ENCODE assay signal across 12 cellular contexts in the genomic region with DNA sequence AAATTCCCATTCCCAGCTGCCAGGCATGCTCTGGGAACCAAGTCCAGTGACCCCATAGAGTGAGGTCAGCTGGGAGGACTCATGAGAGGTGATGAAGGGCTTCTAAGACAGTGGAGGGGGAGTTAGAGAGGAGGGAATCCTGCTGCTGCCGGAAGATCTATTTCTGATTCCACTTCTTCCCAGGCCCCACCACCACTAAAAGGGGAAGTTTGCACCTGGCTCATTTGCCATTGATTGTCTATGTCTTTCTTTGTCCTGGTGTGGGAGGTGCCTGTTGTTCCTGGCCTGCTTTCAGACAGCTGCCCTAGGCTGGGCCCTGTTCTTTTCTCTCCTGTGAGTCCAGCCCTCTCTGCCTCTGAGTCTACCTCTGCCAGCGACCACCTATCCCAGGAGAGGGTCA. TPM values are rescaled to one million over a fixed set of nuclear protein-coding genes. Genes with fewer than 3 reads are reported as not detected.
DNase-seq lines count a peak whose midpoint lies in the region; ATAC-seq and TF ChIP-seq lines count a peak whose summit lies in the region.
"Had no signal": no experiment of that assay in that cellular context is flagged by ENCODE, and none has a peak within 500 bp of the region (broad histone marks: within the 10 kb centered on the region; RNA-seq: fewer than 3 reads in every experiment).

No MANE protein-coding gene starts in this region.

- no peaks in the 10 kb centered on the region for H3K36me3 Mint-ChIP-seq in T-helper 2 cell treated with Interferon-gamma antibody and Interleukin-4, amounts not matched to agents 5 μg/mL and 100 μg/mL, for 36 hours (ENCODE audit: low read depth)

- no peaks in the 10 kb centered on the region for H3K4me1 Mint-ChIP-seq in T-helper 2 cell treated with Interferon-gamma antibody and Interleukin-4, amounts not matched to agents 5 μg/mL and 100 μg/mL, for 36 hours (ENCODE audit: low read depth)

- BruUV-seq in PC-3 (replicated peaks; lab: Mats Ljungman, UMichigan), result no TSS peak

- H3K4me3 Mint-ChIP-seq in T-helper 2 cell treated with Interferon-gamma antibody and Interleukin-4, amounts not matched to agents 5 μg/mL and 100 μg/mL, for 36 hours, result no peak overlapping the region

- H3K4me2 ChIP-seq in PC-3 (ENCODE audit: low read length), result peak overlapping the region; percentile 17

- ATAC-seq in PC-3 (no peak), HG02678 (IDR thresholded peaks at IDR 0.05; ENCODE audit: unreplicated experiment) (no peak)

- no peak overlapping the region for H3K27ac Mint-ChIP-seq in T-helper 2 cell treated with Interferon-gamma antibody and Interleukin-4, amounts not matched to agents 5 μg/mL and 100 μg/mL, for 36 hours

- no peak for TF ChIP-seq CTCF in AG10803 (conservative IDR thresholded peaks at IDR 0.05; ENCODE audit: low read length)
- TF ChIP-seq CTCF in PC-3 (conservative IDR thresholded peaks at IDR 0.05; ENCODE audit: low read depth, low read length), result no peak

- H3K27me3 Mint-ChIP-seq in T-helper 2 cell treated with Interferon-gamma antibody and Interleukin-4, amounts not matched to agents 5 μg/mL and 100 μg/mL, for 36 hours (ENCODE audit: low read depth), result peaks cover 11% of the 10 kb centered on the region

- peak overlapping the region; percentile 86 for H3K27ac ChIP-seq in PC-3 (ENCODE audit: low read length)
- H3K27ac ChIP-seq: C4-2B, right lobe of liver, transverse colon had no signal

- peak overlapping the region; percentile 59 for H3K9ac ChIP-seq in PC-3 (ENCODE audit: low read length)

- H3K4me3 ChIP-seq in AG10803 (ENCODE audit: low read length) (no peak overlapping the region), PC-3 (ENCODE audit: low read length) (no peak overlapping the region)
- H3K4me3 ChIP-seq: right lobe of liver, transverse colon had no signal

- no peaks in the 10 kb centered on the region for H3K79me2 ChIP-seq in PC-3 (ENCODE audit: low read length)

- H4K20me1 ChIP-seq in PC-3 (ENCODE audit: low read length), result no peaks in the 10 kb centered on the region

- H3K27me3 ChIP-seq in PC-3 (ENCODE audit: low read length), result no peaks in the 10 kb centered on the region
- H3K27me3 ChIP-seq: right lobe of liver, transverse colon had no signal

- CTCF ChIA-PET in PC-3 (lab: Charles Lee), result no interaction called here

- no peaks in the 10 kb centered on the region for H3K9me2 ChIP-seq in PC-3 (replicated peaks; ENCODE audit: low read length)

- 0 out of 2 replicates have a peak overlapping the region, but pooled peaks have one; percentile 8 for H2AFZ ChIP-seq in PC-3 (ENCODE audit: low read length)

- H3K9me3 Mint-ChIP-seq in T-helper 2 cell treated with Interferon-gamma antibody and Interleukin-4, amounts not matched to agents 5 μg/mL and 100 μg/mL, for 36 hours, result no peaks in the 10 kb centered on the region

- no peaks in the 10 kb centered on the region for H3K36me3 ChIP-seq in PC-3 (ENCODE audit: low read depth, low read length)
- H3K36me3 ChIP-seq: right lobe of liver, transverse colon had no signal

- POLR2A ChIA-PET in PC-3 (lab: Charles Lee; ENCODE audit: unreplicated experiment), result no interaction called here

- peaks cover 50% of the 10 kb centered on the region for H3K4me1 ChIP-seq in PC-3 (ENCODE audit: insufficient read depth, low read length)
- H3K4me1 ChIP-seq: right lobe of liver had no signal

- intact Hi-C loops in PC-3 (cut with micrococcal nuclease), result no loop called here

- DNase-seq in AG10803 (ENCODE audit: low read depth), result peak; percentile 4
- peak; percentile 4 for DNase-seq in M059J (ENCODE audit: low read depth)
- no peak for DNase-seq in PC-3
- peak; percentile 31 for DNase-seq in iPS-NIHi11 (ENCODE audit: low spot score)
- no peak for DNase-seq in NCI-H1436 (lab: John Stamatoyannopoulos, UW)
- DNase-seq in T-helper 2 cell treated with Interferon-gamma antibody and Interleukin-4, amounts not matched to agents 5 μg/mL and 100 μg/mL, for 36 hours (ENCODE audit: low spot score), result no peak
- DNase-seq in ureter (ENCODE audit: low spot score), result no peak
- DNase-seq: effector CD8-positive, alpha-beta T cell; right lobe of liver; transverse colon had no signal

- no peaks in the 10 kb centered on the region for H3F3A ChIP-seq in PC-3 (ENCODE audit: low read length, unreplicated experiment)

- no peaks in the 10 kb centered on the region for H3K9me3 ChIP-seq in PC-3 (ENCODE audit: low read length)
- H3K9me3 ChIP-seq: right lobe of liver, transverse colon had no signal

RNA-seq across cellular contexts. Expression of a gene that starts 3.0 kb away (rescaled TPM):
- not detected in 2 replicates for total RNA-seq in M059J (2014; rRNA removed; shearing (Covaris generic))
- total RNA-seq in PC-3 (2014; rRNA removed) (46.3 and 61.2 TPM in 2 replicates), ureter (28.7 TPM)
- total RNA-seq: transverse colon had no signal

RNA-seq across cellular contexts. Expression of a gene that starts 22.4 kb away (rescaled TPM):
- not detected in 2 replicates for total RNA-seq in M059J (2014; rRNA removed; shearing (Covaris generic))
- total RNA-seq in PC-3 (2014; rRNA removed), result not detected in 2 replicates
- total RNA-seq in ureter, result 0.39 TPM

RNA-seq across cellular contexts. Expression of a gene that starts 24.1 kb away (rescaled TPM):
- total RNA-seq in M059J (2014; rRNA removed; shearing (Covaris generic)), result not detected in 2 replicates
- total RNA-seq in PC-3 (2014; rRNA removed), result not detected in 2 replicates
- total RNA-seq in ureter, result 388 TPM
- total RNA-seq: transverse colon had no signal

RNA-seq across cellular contexts. Expression of a gene that starts 44.1 kb away (rescaled TPM):
- total RNA-seq in M059J (2014; rRNA removed; shearing (Covaris generic)), result not detected in 2 replicates
- total RNA-seq in PC-3 (2014; rRNA removed) (7.7 and 8.5 TPM in 2 replicates), ureter (0.36 TPM)
- total RNA-seq: transverse colon had no signal

RNA-seq across cellular contexts. Expression of a gene that starts 56.9 kb away (rescaled TPM):
- total RNA-seq in M059J (2014; rRNA removed; shearing (Covaris generic)), result not detected in 2 replicates
- total RNA-seq in PC-3 (2014; rRNA removed) (not detected in 2 replicates), ureter (not detected)
- total RNA-seq: right lobe of liver, transverse colon had no signal

Comparison
In these comparisons a context has a peak if more than half of its experiments do, and no peak if none do; other contexts are left out.
1. DNase-seq: peak in AG10803 (single experiment), M059J (single experiment) and iPS-NIHi11 (single experiment); none in PC-3 (single experiment), NCI-H1436 (single experiment), T-helper 2 cell treated with Interferon-gamma antibody and Interleukin-4, amounts not matched to agents 5 μg/mL and 100 μg/mL, for 36 hours (single experiment) and ureter (single experiment).
2. RNA of a gene that starts 3.0 kb away (total RNA-seq): 46.3 to 61.2 TPM in PC-3 and 28.7 TPM in ureter (single experiment); not detected in M059J; every median in the first group is over 10 times any median in the second.
3. RNA of a gene that starts 24.1 kb away (total RNA-seq): 388 TPM in ureter (single experiment); not detected in M059J and not detected in PC-3; every median in the first group is over 100 times any median in the second.